Comparison of ENCODE assay signal across 20 cellular contexts in genomic region chr22:46848227-46848626, GRCh38.
DNase-seq lines count a peak whose midpoint lies in the region; ATAC-seq, FAIRE-seq and TF ChIP-seq lines count a peak whose summit lies in the region.
"Had no signal": no experiment of that assay in that cellular context is flagged by ENCODE, and none has a peak within 500 bp of the region (broad histone marks: within the 10 kb centered on the region; RNA-seq: fewer than 3 reads in every experiment).

No MANE protein-coding gene starts in this region.

- H3K27ac ChIP-seq in right atrium auricular region (no peak overlapping the region), left lung (no peak overlapping the region), esophagus muscularis mucosa (replicated peaks in 1 of 4) (no peak overlapping the region)
- H3K27ac ChIP-seq: C4-2B, neutrophil, suprapubic skin had no signal

- peaks cover 0 to 9% of the 10 kb centered on the region in 2 donors for H3K4me1 ChIP-seq in right atrium auricular region
- H3K4me1 ChIP-seq in left lung = peaks cover 0 to 12% of the 10 kb centered on the region in 2 donors
- peaks cover 8 to 23% (median 14%) of the 10 kb centered on the region in 4 donors for H3K4me1 ChIP-seq in esophagus muscularis mucosa

- no peak overlapping the region for H3K4me3 ChIP-seq in right atrium auricular region
- no peak overlapping the region for H3K4me3 ChIP-seq in bronchial epithelial cell (ENCODE audit: low read depth, low read length)
- H3K4me3 ChIP-seq in left lung = no peak overlapping the region
- no peak overlapping the region for H3K4me3 ChIP-seq in esophagus muscularis mucosa
- H3K4me3 ChIP-seq: suprapubic skin had no signal

- TF ChIP-seq POLR2A in esophagus muscularis mucosa (IDR thresholded peaks at IDR 0.05; ENCODE audit: low read depth) = no peak

- intact Hi-C loops in left cardiac atrium (cut with DNase I) = no loop called here
- intact Hi-C loops in left lung (cut with DNase I) = no loop called here
- intact Hi-C loops in esophagus muscularis mucosa (cut with DNase I) = no loop called here

- H3K36me3 ChIP-seq in right atrium auricular region (no peaks in the 10 kb centered on the region), bronchial epithelial cell (ENCODE audit: control insufficient read depth, insufficient read depth, low read length) (peaks cover 2% of the 10 kb centered on the region), left lung (no peaks in the 10 kb centered on the region), esophagus muscularis mucosa (peaks cover 0 to 29% (median 5%) of the 10 kb centered on the region in 4 donors)

- H3K9me3 ChIP-seq in right atrium auricular region = no peaks in the 10 kb centered on the region
- H3K9me3 ChIP-seq in left lung = no peaks in the 10 kb centered on the region
- H3K9me3 ChIP-seq in esophagus muscularis mucosa = no peaks in the 10 kb centered on the region
- H3K9me3 ChIP-seq: neutrophil, suprapubic skin had no signal

- no peak for FAIRE-seq in bronchial epithelial cell (lab: Jason Lieb, UNC)

- TF ChIP-seq EP300 in esophagus muscularis mucosa (IDR thresholded peaks at IDR 0.05) = no peak

- TF ChIP-seq CTCF in right atrium auricular region (IDR thresholded peaks at IDR 0.05) = no peak
- TF ChIP-seq CTCF in bronchial epithelial cell (IDR thresholded peaks at IDR 0.05; ENCODE audit: insufficient read depth, low read length, severe bottlenecking) = no peak
- no peak for TF ChIP-seq CTCF in left lung (IDR thresholded peaks at IDR 0.05)
- TF ChIP-seq CTCF in esophagus muscularis mucosa (IDR thresholded peaks at IDR 0.05) = no peak

- ATAC-seq in left cardiac atrium = no peak
- ATAC-seq in left lung = peak; percentile 38
- no peak for ATAC-seq in HG03280 (IDR thresholded peaks at IDR 0.05; ENCODE audit: unreplicated experiment)
- no peak for ATAC-seq in GM18511 (IDR thresholded peaks at IDR 0.05; ENCODE audit: unreplicated experiment)
- ATAC-seq: left ventricle myocardium superior, T-cell had no signal

- H3K27me3 ChIP-seq in right atrium auricular region = no peaks in the 10 kb centered on the region
- H3K27me3 ChIP-seq in bronchial epithelial cell (ENCODE audit: control insufficient read depth, insufficient read depth, low read length) = no peaks in the 10 kb centered on the region
- H3K27me3 ChIP-seq in left lung = no peaks in the 10 kb centered on the region
- H3K27me3 ChIP-seq in esophagus muscularis mucosa = no peaks in the 10 kb centered on the region
- H3K27me3 ChIP-seq: neutrophil, suprapubic skin had no signal

- DNase-seq in right atrium auricular region (ENCODE audit: low spot score) = peak; percentile 23
- no peak for DNase-seq in left cardiac atrium
- DNase-seq in bronchial epithelial cell (ENCODE audit: low read depth) = peak; percentile 83
- DNase-seq in left lung = no peak
- DNase-seq in HuH-7 (ENCODE audit: low spot score) = no peak
- DNase-seq in esophagus muscularis mucosa (ENCODE audit: extremely low spot score) = no peak
- DNase-seq: activated CD4-positive, alpha-beta T cell treated with anti-CD3 and anti-CD28 coated beads, Interleukin-2, amount 50 U/mL, for 4 hours; activated T-cell treated with anti-CD3 and anti-CD28 coated beads, Interleukin-2, amount 50 U/mL, for 1 hour; GDM1; left ventricle myocardium superior; MM.1S; NCI-H1436 treated with DMSO at 0.1 percent for 48 hours; NCI-H82; SHP77; T-cell had no signal

- WGBS in esophagus muscularis mucosa = 93% methylated on average over 8 of the region's 8 CpGs

Comparison
In these comparisons a context has a peak if more than half of its experiments do, and no peak if none do; other contexts are left out.
1. DNase-seq: peak in right atrium auricular region (single experiment) and bronchial epithelial cell (single experiment); none in left cardiac atrium (single experiment), left lung (0 of 2), HuH-7 (single experiment) and esophagus muscularis mucosa (single experiment).